In genomic region chr4:68831642-68832041, GRCh38 we compare ENCODE assay signal across 30 cellular contexts. TPM values are rescaled to one million over a fixed set of nuclear protein-coding genes. Genes with fewer than 3 reads are reported as not detected.
DNase-seq lines count a peak whose midpoint lies in the region; ATAC-seq, FAIRE-seq and TF ChIP-seq lines count a peak whose summit lies in the region.
"Had no signal": no experiment of that assay in that cellular context is flagged by ENCODE, and none has a peak within 500 bp of the region (broad histone marks: within the 10 kb centered on the region; RNA-seq: fewer than 3 reads in every experiment).

No MANE protein-coding gene starts in this region.

- DNase-seq in kidney (no peak), left lobe of liver (ENCODE audit: low spot score) (no peak), small intestine (no peak), NCI-H1436 treated with DMSO at 0.1 percent for 48 hours (lab: John Stamatoyannopoulos, UW) (no peak)
- DNase-seq: 8988T; ACHN; BE2C; C1 segment of cervical spinal cord; CD4-positive, alpha-beta memory T cell; CD4-positive, CD25-positive, alpha-beta regulatory T cell; CD8-positive, alpha-beta memory T cell; COR-L47; DMS 273 treated with DMSO at 0.1 percent for 48 hours; DMS153; DMS53; DMS79; DND-41; EL; GDM1 had no signal

- H3K4me3 ChIP-seq in kidney (ENCODE audit: low read length in 2 of 2) (no peak overlapping the region), small intestine (ENCODE audit: low read depth in 1 of 2, low read length in 2 of 2) (no peak overlapping the region)
- H3K4me3 ChIP-seq: BLaER1, GM12878 had no signal

- H3K9me3 ChIP-seq in kidney (ENCODE audit: control insufficient read depth in 1 of 2, low read length in 2 of 2) (no peaks in the 10 kb centered on the region), small intestine (ENCODE audit: control insufficient read depth, low read depth) (no peaks in the 10 kb centered on the region)
- H3K9me3 ChIP-seq: BE2C, BLaER1 had no signal

- no peaks in the 10 kb centered on the region for H3K36me3 ChIP-seq in kidney (ENCODE audit: control insufficient read depth in 1 of 2, insufficient read depth in 2 of 2, low read length in 2 of 2)
- no peaks in the 10 kb centered on the region for H3K36me3 ChIP-seq in small intestine (ENCODE audit: control insufficient read depth in 2 of 2, insufficient read depth in 2 of 2, low read length in 2 of 2)
- H3K36me3 ChIP-seq: BE2C, BLaER1 had no signal

- no peaks in the 10 kb centered on the region for H3K4me1 ChIP-seq in kidney (ENCODE audit: control insufficient read depth in 1 of 2, insufficient read depth in 1 of 2, low read depth in 1 of 2, low read length in 2 of 2)
- H3K4me1 ChIP-seq in small intestine (ENCODE audit: control insufficient read depth in 2 of 2, insufficient read depth in 1 of 2, low read depth in 1 of 2, low read length in 1 of 2) = no peaks in the 10 kb centered on the region
- H3K4me1 ChIP-seq: BE2C, BLaER1 had no signal

- H3K27ac ChIP-seq in kidney (ENCODE audit: low read depth in 2 of 2, low read length in 2 of 2) (no peak overlapping the region), small intestine (ENCODE audit: low read depth in 1 of 2, low read length in 1 of 2) (no peak overlapping the region)
- H3K27ac ChIP-seq: BLaER1 had no signal

- no peaks in the 10 kb centered on the region for H3K27me3 ChIP-seq in small intestine (ENCODE audit: control insufficient read depth in 2 of 2, insufficient read depth in 2 of 2, low read length in 2 of 2)
- H3K27me3 ChIP-seq: BE2C, BLaER1 had no signal

- H3K9ac ChIP-seq in kidney (ENCODE audit: low read length in 2 of 2) = no peak overlapping the region
- H3K9ac ChIP-seq: BLaER1 had no signal

- ATAC-seq in left lobe of liver (peak; percentile 31), HG03565 (IDR thresholded peaks at IDR 0.05; ENCODE audit: unreplicated experiment) (no peak)
- ATAC-seq: GM12878 had no signal

- FAIRE-seq in kidney (lab: Jason Lieb, UNC) = peak; percentile 63
- FAIRE-seq in small intestine (lab: Jason Lieb, UNC) = peak; percentile 65
- FAIRE-seq: A204.1, GM12878, GM12892, GM18507 had no signal

- intact Hi-C loops in kidney (cut with DNase I) = no loop called here

- TF ChIP-seq CTCF in kidney (IDR thresholded peaks at IDR 0.05; ENCODE audit: borderline replicate concordance, extremely low read depth, insufficient read depth) = no peak

RNA-seq across cellular contexts. Expression of gene UGT2B10, which starts 15.8 kb away (rescaled TPM):
- total RNA-seq in kidney (not detected), left lobe of liver (290 TPM)
- polyA plus RNA-seq in kidney (ENCODE audit: insufficient read depth, low read depth, low replicate concordance) (not detected), small intestine (under 1 TPM in 1 of 3 donors, not detected in 2; 0.03 TPM)
- total RNA-seq: A673; CD4-positive, alpha-beta memory T cell; CD4-positive, CD25-positive, alpha-beta regulatory T cell; CD8-positive, alpha-beta memory T cell; Daoy; G401; GM12878 had no signal
- polyA plus RNA-seq: AG04450; CD14-positive monocyte; CD4-positive, alpha-beta memory T cell; CD4-positive, CD25-positive, alpha-beta regulatory T cell; CD8-positive, alpha-beta memory T cell; GM12878 had no signal

Comparison
In these comparisons a context has a peak if more than half of its experiments do, and no peak if none do; other contexts are left out.
1. RNA of gene UGT2B10, which starts 15.8 kb away (total RNA-seq): 290 TPM in left lobe of liver (single experiment); not detected in kidney (single experiment); every median in the first group is over 100 times any median in the second.